Comparison of ENCODE assay signal across 1 cellular context in the genomic region with DNA sequence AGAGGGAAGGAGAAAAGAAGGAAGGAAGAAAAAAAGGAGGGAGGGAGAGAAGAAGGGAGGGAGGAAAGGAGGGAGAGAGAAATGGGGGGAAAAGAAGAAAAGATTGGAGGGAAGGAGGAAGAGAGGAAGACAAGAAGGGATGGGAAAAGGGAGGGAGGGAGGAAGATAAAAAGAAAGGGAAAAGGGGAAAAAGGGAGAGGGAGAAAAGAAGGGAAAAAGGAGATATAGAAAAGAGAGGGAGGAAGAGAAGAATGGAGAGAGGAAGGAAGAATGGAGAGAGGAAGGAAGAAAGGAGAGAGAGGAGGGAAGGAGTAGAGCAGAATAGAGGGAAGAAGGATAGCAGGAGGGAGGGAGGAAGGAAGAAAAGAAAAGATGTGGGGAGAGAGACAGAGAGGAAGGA.
TF ChIP-seq lines count a peak whose summit lies in the region.

No MANE protein-coding gene starts in this region.

TF ChIP-seq in HEK293, 187 proteins besides CTCF, POLR2A, EP300 and RAD21 (continued from another document):
- TF ChIP-seq ZNF140 (tag by site-specific recombination; IDR thresholded peaks at IDR 0.05) = 0 out of 2 replicates have a peak, but pooled peaks have one; percentile 7
- TF ChIP-seq, protein P1, sequence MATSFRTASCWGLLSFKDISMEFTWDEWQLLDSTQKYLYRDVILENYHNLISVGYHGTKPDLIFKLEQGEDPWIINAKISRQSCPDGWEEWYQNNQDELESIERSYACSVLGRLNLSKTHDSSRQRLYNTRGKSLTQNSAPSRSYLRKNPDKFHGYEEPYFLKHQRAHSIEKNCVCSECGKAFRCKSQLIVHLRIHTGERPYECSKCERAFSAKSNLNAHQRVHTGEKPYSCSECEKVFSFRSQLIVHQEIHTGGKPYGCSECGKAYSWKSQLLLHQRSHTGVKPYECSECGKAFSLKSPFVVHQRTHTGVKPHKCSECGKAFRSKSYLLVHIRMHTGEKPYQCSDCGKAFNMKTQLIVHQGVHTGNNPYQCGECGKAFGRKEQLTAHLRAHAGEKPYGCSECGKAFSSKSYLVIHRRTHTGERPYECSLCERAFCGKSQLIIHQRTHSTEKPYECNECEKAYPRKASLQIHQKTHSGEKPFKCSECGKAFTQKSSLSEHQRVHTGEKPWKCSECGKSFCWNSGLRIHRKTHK (tag by site-specific recombination; IDR thresholded peaks at IDR 0.05) = no peak
- TF ChIP-seq, protein P2, sequence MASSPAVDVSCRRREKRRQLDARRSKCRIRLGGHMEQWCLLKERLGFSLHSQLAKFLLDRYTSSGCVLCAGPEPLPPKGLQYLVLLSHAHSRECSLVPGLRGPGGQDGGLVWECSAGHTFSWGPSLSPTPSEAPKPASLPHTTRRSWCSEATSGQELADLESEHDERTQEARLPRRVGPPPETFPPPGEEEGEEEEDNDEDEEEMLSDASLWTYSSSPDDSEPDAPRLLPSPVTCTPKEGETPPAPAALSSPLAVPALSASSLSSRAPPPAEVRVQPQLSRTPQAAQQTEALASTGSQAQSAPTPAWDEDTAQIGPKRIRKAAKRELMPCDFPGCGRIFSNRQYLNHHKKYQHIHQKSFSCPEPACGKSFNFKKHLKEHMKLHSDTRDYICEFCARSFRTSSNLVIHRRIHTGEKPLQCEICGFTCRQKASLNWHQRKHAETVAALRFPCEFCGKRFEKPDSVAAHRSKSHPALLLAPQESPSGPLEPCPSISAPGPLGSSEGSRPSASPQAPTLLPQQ (tag by site-specific recombination; IDR thresholded peaks at IDR 0.05) = no peak
- no peak for TF ChIP-seq ZNF391 (tag by site-specific recombination; IDR thresholded peaks at IDR 0.05; ENCODE audit: borderline replicate concordance, low read depth)
- no peak for TF ChIP-seq ZIC2 (tag by site-specific recombination; IDR thresholded peaks at IDR 0.05)
- TF ChIP-seq RBAK (tag by site-specific recombination; IDR thresholded peaks at IDR 0.05) = no peak
- TF ChIP-seq ZNF18 (tag by site-specific recombination; IDR thresholded peaks at IDR 0.05) = no peak
